9 cellular contexts compared by ENCODE assay signal in the genomic region with DNA sequence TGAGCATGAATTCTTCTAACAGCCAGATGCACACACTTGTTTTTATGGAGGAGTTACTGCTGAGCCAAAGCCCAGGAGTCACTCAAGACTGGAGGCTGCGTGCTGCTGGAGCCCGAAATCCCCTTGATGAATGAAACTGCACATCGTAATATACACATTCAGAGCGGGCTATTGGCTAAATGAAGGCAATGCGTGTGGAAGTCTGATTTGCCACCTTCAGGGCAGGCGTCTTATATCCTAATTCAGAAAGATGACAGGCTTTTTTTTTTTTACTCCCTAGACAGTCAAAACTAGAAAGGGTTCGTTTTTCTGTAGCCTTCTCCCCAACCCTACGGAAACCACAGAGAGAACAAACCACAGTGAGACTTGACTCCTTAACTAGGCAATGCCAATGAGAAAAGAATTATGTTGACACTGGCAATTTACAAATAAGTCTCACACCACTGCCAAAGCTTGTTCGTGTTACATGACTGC.
A peak's percentile ranks its signal among the peaks of the same experiment; 100 is the strongest.
DNase-seq lines count a peak whose midpoint lies in the region; ATAC-seq lines count a peak whose summit lies in the region.
"Had no signal": no experiment of that assay in that cellular context is flagged by ENCODE, and none has a peak within 500 bp of the region (broad histone marks: within the 10 kb centered on the region; RNA-seq: fewer than 3 reads in every experiment).

No MANE protein-coding gene starts in this region.

- H3K27ac ChIP-seq in SJCRH30 = no peak overlapping the region

- H3K27ac Mint-ChIP-seq in activated naive CD8-positive, alpha-beta T cell treated with anti-CD3 and anti-CD28 coated beads, Interleukin-2, amount 10 ng/mL, durations not matched to agents 7 days and 5 days = peak overlapping the region; percentile 100
- no peak overlapping the region for H3K27ac Mint-ChIP-seq in natural killer cell treated with Interleukin-12 subunit alpha and Interleukin-12 subunit beta and Interleukin-15 and Interleukin-18, amount 100 ng/mL, for 72 hours

- H3K36me3 Mint-ChIP-seq in activated naive CD8-positive, alpha-beta T cell treated with anti-CD3 and anti-CD28 coated beads, Interleukin-2, amount 10 ng/mL, durations not matched to agents 7 days and 5 days = peaks cover 31% of the 10 kb centered on the region
- H3K36me3 Mint-ChIP-seq in natural killer cell treated with Interleukin-12 subunit alpha and Interleukin-12 subunit beta and Interleukin-15 and Interleukin-18, amount 100 ng/mL, for 72 hours = peaks cover 35% of the 10 kb centered on the region

- H3K27me3 Mint-ChIP-seq in activated naive CD8-positive, alpha-beta T cell treated with anti-CD3 and anti-CD28 coated beads, Interleukin-2, amount 10 ng/mL, durations not matched to agents 7 days and 5 days = no peaks in the 10 kb centered on the region
- no peaks in the 10 kb centered on the region for H3K27me3 Mint-ChIP-seq in natural killer cell treated with Interleukin-12 subunit alpha and Interleukin-12 subunit beta and Interleukin-15 and Interleukin-18, amount 100 ng/mL, for 72 hours

- no peaks in the 10 kb centered on the region for H3K9me3 ChIP-seq in SJCRH30 (replicated peaks)

- peak overlapping the region; percentile 36 for H3K4me3 ChIP-seq in SJCRH30

- peaks cover 40% of the 10 kb centered on the region for H3K4me1 Mint-ChIP-seq in activated naive CD8-positive, alpha-beta T cell treated with anti-CD3 and anti-CD28 coated beads, Interleukin-2, amount 10 ng/mL, durations not matched to agents 7 days and 5 days
- H3K4me1 Mint-ChIP-seq in natural killer cell treated with Interleukin-12 subunit alpha and Interleukin-12 subunit beta and Interleukin-15 and Interleukin-18, amount 100 ng/mL, for 72 hours (ENCODE audit: low read depth in 2 of 2) = peaks cover 42 to 60% of the 10 kb centered on the region in 2 donors

- H3K4me3 Mint-ChIP-seq in activated naive CD8-positive, alpha-beta T cell treated with anti-CD3 and anti-CD28 coated beads, Interleukin-2, amount 10 ng/mL, durations not matched to agents 7 days and 5 days = peak overlapping the region; percentile 99
- H3K4me3 Mint-ChIP-seq in natural killer cell treated with Interleukin-12 subunit alpha and Interleukin-12 subunit beta and Interleukin-15 and Interleukin-18, amount 100 ng/mL, for 72 hours = no peak overlapping the region

- peak; percentile 73 for ATAC-seq in HG03097 (IDR thresholded peaks at IDR 0.05; ENCODE audit: low FRiP score, unreplicated experiment)
- ATAC-seq in activated naive CD8-positive, alpha-beta T cell treated with anti-CD3 and anti-CD28 coated beads, Interleukin-2, amount 10 ng/mL, durations not matched to agents 7 days and 5 days (ENCODE audit: low read depth) = peak; percentile 84
- ATAC-seq in natural killer cell treated with Interleukin-12 subunit alpha and Interleukin-12 subunit beta and Interleukin-15 and Interleukin-18, amount 100 ng/mL, for 72 hours = peak; percentile 91 to 94

- H3K27me3 ChIP-seq in SJCRH30 = no peaks in the 10 kb centered on the region

- DNase-seq in activated gamma-delta T cell treated with Interleukin-2 at 50 U/mL for 16 hours (peak; percentile 28), activated gamma-delta T cell (lab: John Stamatoyannopoulos, UW) (no peak), SJCRH30 (peak in 1 of 2 experiments; percentile 24), NCI-H1417 treated with DMSO at 0.1 percent for 48 hours (lab: John Stamatoyannopoulos, UW) (no peak), epidermal melanocyte (ENCODE audit: insufficient read length, low spot score) (no peak)
- DNase-seq in activated naive CD8-positive, alpha-beta T cell treated with anti-CD3 and anti-CD28 coated beads, Interleukin-2, amount 10 ng/mL, durations not matched to agents 7 days and 5 days = peak; percentile 74
- DNase-seq in natural killer cell treated with Interleukin-12 subunit alpha and Interleukin-12 subunit beta and Interleukin-15 and Interleukin-18, amount 100 ng/mL, for 72 hours (ENCODE audit: low spot score) = peak; percentile 91
- DNase-seq: right cardiac atrium had no signal

- POLR2A ChIA-PET in activated naive CD8-positive, alpha-beta T cell treated with anti-CD3 and anti-CD28 coated beads, Interleukin-2, amount 10 ng/mL, durations not matched to agents 7 days and 5 days (lab: Charles Lee) = interaction anchor here (0.6 to 8.7 kb wide), 20 partner anchors 8 to 270 kb away, joined by 3 to 62 read pairs (median 4); no protein-coding TSS in a partner anchor

- no peaks in the 10 kb centered on the region for H3K4me1 ChIP-seq in SJCRH30

- H3K9me3 Mint-ChIP-seq in activated naive CD8-positive, alpha-beta T cell treated with anti-CD3 and anti-CD28 coated beads, Interleukin-2, amount 10 ng/mL, durations not matched to agents 7 days and 5 days = no peaks in the 10 kb centered on the region
- no peaks in the 10 kb centered on the region for H3K9me3 Mint-ChIP-seq in natural killer cell treated with Interleukin-12 subunit alpha and Interleukin-12 subunit beta and Interleukin-15 and Interleukin-18, amount 100 ng/mL, for 72 hours

- H3K36me3 ChIP-seq in SJCRH30 = no peaks in the 10 kb centered on the region

Comparison
In these comparisons a context has a peak if more than half of its experiments do, and no peak if none do; other contexts are left out.
1. DNase-seq: peak in activated gamma-delta T cell treated with Interleukin-2 at 50 U/mL for 16 hours (single experiment), activated naive CD8-positive, alpha-beta T cell treated with anti-CD3 and anti-CD28 coated beads, Interleukin-2, amount 10 ng/mL, durations not matched to agents 7 days and 5 days (single experiment) and natural killer cell treated with Interleukin-12 subunit alpha and Interleukin-12 subunit beta and Interleukin-15 and Interleukin-18, amount 100 ng/mL, for 72 hours (single experiment); none in activated gamma-delta T cell (single experiment), NCI-H1417 treated with DMSO at 0.1 percent for 48 hours (single experiment) and epidermal melanocyte (single experiment).
2. Peak in every context shown above with its lines, with median percentiles within 50 percentile points of each other: ATAC-seq.